Comparison of ENCODE assay signal across 1 cellular context in genomic region chr5:52789867-52790266, GRCh38.
TF ChIP-seq lines count a peak whose summit lies in the region.

No MANE protein-coding gene starts in this region.

TF ChIP-seq in HepG2, 621 proteins besides CTCF, POLR2A, EP300 and RAD21 (continued from another document):
- TF ChIP-seq DBP (CRISPR knock-in tag; IDR thresholded peaks at IDR 0.05; ENCODE audit: not compliant biosample characterization) (no peak), CEBPG (CRISPR knock-in tag; IDR thresholded peaks at IDR 0.05) (peak; percentile 63), RBFOX2 (IDR thresholded peaks at IDR 0.05; ENCODE audit: low read depth, low read length) (peak; percentile 34; the same call in 1 of the 2 replicates), CEBPB (IDR thresholded peaks at IDR 0.05; ENCODE audit: borderline replicate concordance, low read depth, low read length) (peak; percentile 81)
